9 cellular contexts compared by ENCODE assay signal in genomic region chr9:124266826-124267201, GRCh38. TPM values are rescaled to one million over a fixed set of nuclear protein-coding genes. Genes with fewer than 3 reads are reported as not detected.
DNase-seq lines count a peak whose midpoint lies in the region; ATAC-seq and TF ChIP-seq lines count a peak whose summit lies in the region.
"Had no signal": no experiment of that assay in that cellular context is flagged by ENCODE, and none has a peak within 500 bp of the region (broad histone marks: within the 10 kb centered on the region; RNA-seq: fewer than 3 reads in every experiment).

No MANE protein-coding gene starts in this region.

- peaks cover 58 to 80% of the 10 kb centered on the region in 2 donors for H3K4me1 Mint-ChIP-seq in natural killer cell
- H3K4me1 Mint-ChIP-seq in natural killer cell treated with Interleukin-12 subunit alpha and Interleukin-12 subunit beta and Interleukin-15 and Interleukin-18, amount 100 ng/mL, for 72 hours (ENCODE audit: low read depth in 2 of 2): peaks cover 27 to 51% of the 10 kb centered on the region in 2 donors
- peaks cover 24% of the 10 kb centered on the region for H3K4me1 Mint-ChIP-seq in activated CD8-positive, alpha-beta T cell treated with anti-CD3 and anti-CD28 coated beads, Interleukin-2, amount 10 ng/mL, durations not matched to agents 7 days and 5 days (ENCODE audit: low read depth)

- H3K4me1 ChIP-seq in osteoblast (ENCODE audit: insufficient read depth, low read length): peaks cover 81% of the 10 kb centered on the region
- H3K4me1 ChIP-seq in aorta (ENCODE audit: control insufficient read depth in 1 of 2, insufficient read depth in 2 of 2, low read length in 2 of 2): peaks cover 7 to 19% of the 10 kb centered on the region in 2 donors

- H3K36me3 ChIP-seq in osteoblast (ENCODE audit: insufficient read depth, low read length) (peaks cover 66% of the 10 kb centered on the region), aorta (ENCODE audit: control insufficient read depth in 1 of 2, insufficient read depth in 2 of 2, low read length in 1 of 2) (no peaks in the 10 kb centered on the region)

- H3K9me3 ChIP-seq in osteoblast (ENCODE audit: low read depth, low read length) (no peaks in the 10 kb centered on the region), aorta (ENCODE audit: control insufficient read depth, low read length) (no peaks in the 10 kb centered on the region)

- no peak overlapping the region for H3K4me3 Mint-ChIP-seq in natural killer cell
- no peak overlapping the region for H3K4me3 Mint-ChIP-seq in natural killer cell treated with Interleukin-12 subunit alpha and Interleukin-12 subunit beta and Interleukin-15 and Interleukin-18, amount 100 ng/mL, for 72 hours
- no peak overlapping the region for H3K4me3 Mint-ChIP-seq in activated CD8-positive, alpha-beta T cell treated with anti-CD3 and anti-CD28 coated beads, Interleukin-2, amount 10 ng/mL, durations not matched to agents 7 days and 5 days

- TF ChIP-seq CTCF in natural killer cell (IDR thresholded peaks at IDR 0.05) (no peak), osteoblast (IDR thresholded peaks at IDR 0.05; ENCODE audit: extremely low read depth, low read depth, low read length) (no peak)

- no peaks in the 10 kb centered on the region for H3K27me3 Mint-ChIP-seq in natural killer cell (ENCODE audit: low read depth in 2 of 2)
- H3K27me3 Mint-ChIP-seq in natural killer cell treated with Interleukin-12 subunit alpha and Interleukin-12 subunit beta and Interleukin-15 and Interleukin-18, amount 100 ng/mL, for 72 hours: no peaks in the 10 kb centered on the region
- H3K27me3 Mint-ChIP-seq in activated CD8-positive, alpha-beta T cell treated with anti-CD3 and anti-CD28 coated beads, Interleukin-2, amount 10 ng/mL, durations not matched to agents 7 days and 5 days (ENCODE audit: low read depth): peaks cover 2% of the 10 kb centered on the region

- WGBS in aorta, 2 donors: 32 to 37% methylated on average over 2 of the region's 2 CpGs

- CTCF ChIA-PET in activated CD8-positive, alpha-beta T cell treated with anti-CD3 and anti-CD28 coated beads, Interleukin-2, amount 10 ng/mL, durations not matched to agents 7 days and 5 days (lab: Charles Lee): interaction anchor here (1.5 kb wide), 1 partner anchor 140 kb away, joined by 5 read pairs; no protein-coding TSS in a partner anchor

- H2AFZ ChIP-seq in osteoblast (ENCODE audit: low read length): no peak overlapping the region

- peak overlapping the region; percentile 31 for H3K4me2 ChIP-seq in osteoblast (ENCODE audit: insufficient read depth, low read length)

- peaks cover 38% of the 10 kb centered on the region for H4K20me1 ChIP-seq in osteoblast (ENCODE audit: insufficient read depth, low read length)

- H3K9me3 Mint-ChIP-seq in natural killer cell: no peaks in the 10 kb centered on the region
- H3K9me3 Mint-ChIP-seq in natural killer cell treated with Interleukin-12 subunit alpha and Interleukin-12 subunit beta and Interleukin-15 and Interleukin-18, amount 100 ng/mL, for 72 hours: no peaks in the 10 kb centered on the region
- H3K9me3 Mint-ChIP-seq in activated CD8-positive, alpha-beta T cell treated with anti-CD3 and anti-CD28 coated beads, Interleukin-2, amount 10 ng/mL, durations not matched to agents 7 days and 5 days (ENCODE audit: insufficient read depth): no peaks in the 10 kb centered on the region

- H3K36me3 Mint-ChIP-seq in natural killer cell: no peaks in the 10 kb centered on the region
- no peaks in the 10 kb centered on the region for H3K36me3 Mint-ChIP-seq in natural killer cell treated with Interleukin-12 subunit alpha and Interleukin-12 subunit beta and Interleukin-15 and Interleukin-18, amount 100 ng/mL, for 72 hours
- peaks cover 4% of the 10 kb centered on the region for H3K36me3 Mint-ChIP-seq in activated CD8-positive, alpha-beta T cell treated with anti-CD3 and anti-CD28 coated beads, Interleukin-2, amount 10 ng/mL, durations not matched to agents 7 days and 5 days (ENCODE audit: low read depth)

- intact Hi-C loops in natural killer cell (cut with micrococcal nuclease) (no loop called here), aorta (cut with DNase I) (no loop called here)

- H3K27ac ChIP-seq in caudate nucleus (ENCODE audit: low read depth, low read length) (peak overlapping the region; percentile 40), osteoblast (ENCODE audit: low read depth, low read length) (peak overlapping the region; percentile 89), aorta (ENCODE audit: low read depth in 1 of 2, low read length in 2 of 2) (peak overlapping the region in 1 of 2 donors; percentile 23)

- no peak overlapping the region for H3K4me3 ChIP-seq in osteoblast (ENCODE audit: insufficient read depth, low read length)
- H3K4me3 ChIP-seq in aorta (ENCODE audit: low read length in 2 of 2): no peak overlapping the region

- no peak for ATAC-seq in natural killer cell
- ATAC-seq in natural killer cell treated with Interleukin-12 subunit alpha and Interleukin-12 subunit beta and Interleukin-15 and Interleukin-18, amount 100 ng/mL, for 72 hours: no peak
- no peak for ATAC-seq in activated CD8-positive, alpha-beta T cell treated with anti-CD3 and anti-CD28 coated beads, Interleukin-2, amount 10 ng/mL, durations not matched to agents 7 days and 5 days
- no peak for ATAC-seq in HG03108 (IDR thresholded peaks at IDR 0.05; ENCODE audit: unreplicated experiment)
- ATAC-seq in aorta (ENCODE audit: low FRiP score): no peak

- H3K79me2 ChIP-seq in osteoblast (ENCODE audit: insufficient read depth, low read length): peaks cover 98% of the 10 kb centered on the region

- peak overlapping the region; percentile 69 to 77 for H3K27ac Mint-ChIP-seq in natural killer cell
- no peak overlapping the region for H3K27ac Mint-ChIP-seq in natural killer cell treated with Interleukin-12 subunit alpha and Interleukin-12 subunit beta and Interleukin-15 and Interleukin-18, amount 100 ng/mL, for 72 hours
- no peak overlapping the region for H3K27ac Mint-ChIP-seq in activated CD8-positive, alpha-beta T cell treated with anti-CD3 and anti-CD28 coated beads, Interleukin-2, amount 10 ng/mL, durations not matched to agents 7 days and 5 days

- H3K27me3 ChIP-seq in osteoblast (ENCODE audit: insufficient read depth, low read length) (no peaks in the 10 kb centered on the region), aorta (ENCODE audit: control insufficient read depth in 1 of 2, insufficient read depth in 2 of 2, low read length in 1 of 2) (no peaks in the 10 kb centered on the region)

- POLR2A ChIA-PET in activated CD8-positive, alpha-beta T cell treated with anti-CD3 and anti-CD28 coated beads, Interleukin-2, amount 10 ng/mL, durations not matched to agents 7 days and 5 days (lab: Charles Lee): no interaction called here

- no peak for DNase-seq in natural killer cell
- no peak for DNase-seq in natural killer cell treated with Interleukin-12 subunit alpha and Interleukin-12 subunit beta and Interleukin-15 and Interleukin-18, amount 100 ng/mL, for 72 hours (ENCODE audit: low spot score)
- no peak for DNase-seq in caudate nucleus (lab: John Stamatoyannopoulos, UW)
- DNase-seq in osteoblast (ENCODE audit: insufficient read length, low spot score, missing footprints): no peak
- DNase-seq in GM19240 (ENCODE audit: insufficient read length, low spot score): no peak
- no peak for DNase-seq in activated CD8-positive, alpha-beta T cell treated with anti-CD3 and anti-CD28 coated beads, Interleukin-2, amount 10 ng/mL, durations not matched to agents 7 days and 5 days
- no peak for DNase-seq in aorta
- DNase-seq: activated T-cell treated with anti-CD3 and anti-CD28 coated beads, Interleukin-2, amount 50 U/mL, for 48 hours had no signal

RNA-seq across cellular contexts. Expression of gene NEK6, which starts 9.1 kb away (rescaled TPM):
- total RNA-seq in natural killer cell (10 to 100 TPM; 25.0 to 34.9 (median 33.0) TPM), osteoblast (128 and 130 TPM in 2 replicates), aorta (10 to 100 TPM; 60.5 to 72.8 TPM)
- 10 to 100 TPM; 11.4 to 38.7 TPM for total RNA-seq in natural killer cell treated with Interleukin-12 subunit alpha and Interleukin-12 subunit beta and Interleukin-15 and Interleukin-18, amount 100 ng/mL, for 72 hours
- total RNA-seq in activated CD8-positive, alpha-beta T cell treated with anti-CD3 and anti-CD28 coated beads, Interleukin-2, amount 10 ng/mL, durations not matched to agents 7 days and 5 days: 10 to 100 TPM; 19.9 to 20.9 TPM
- polyA plus RNA-seq in aorta: 10 to 100 TPM in 1 of 2 donors, 1 to 10 TPM in 1; 8.2 to 13.4 TPM

Comparison
In these comparisons a context has a peak if more than half of its experiments do, and no peak if none do; other contexts are left out.
1. H3K27ac Mint-ChIP-seq: peak in natural killer cell (2 of 2); none in natural killer cell treated with Interleukin-12 subunit alpha and Interleukin-12 subunit beta and Interleukin-15 and Interleukin-18, amount 100 ng/mL, for 72 hours (0 of 2) and activated CD8-positive, alpha-beta T cell treated with anti-CD3 and anti-CD28 coated beads, Interleukin-2, amount 10 ng/mL, durations not matched to agents 7 days and 5 days (single experiment).